Comparison of ENCODE assay signal across 8 cellular contexts in the genomic region with DNA sequence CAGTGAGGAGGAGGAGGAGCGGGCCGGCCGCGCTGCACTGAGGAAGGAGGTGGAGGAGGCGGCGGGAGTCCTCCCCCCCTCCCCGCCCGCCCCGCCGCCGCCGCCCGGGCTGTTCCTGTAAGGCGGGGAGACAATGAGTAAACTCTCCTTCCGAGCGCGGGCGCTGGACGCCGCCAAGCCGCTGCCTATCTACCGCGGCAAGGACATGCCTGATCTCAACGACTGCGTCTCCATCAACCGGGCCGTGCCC. TPM values are rescaled to one million over a fixed set of nuclear protein-coding genes. Genes with fewer than 3 reads are reported as not detected.
DNase-seq lines count a peak whose midpoint lies in the region; ATAC-seq and TF ChIP-seq lines count a peak whose summit lies in the region.

No MANE protein-coding gene starts in this region.

- ATAC-seq in GM21528 (IDR thresholded peaks at IDR 0.05; ENCODE audit: low FRiP score, unreplicated experiment) (peak; percentile 49), IMR-90 (ENCODE audit: low read depth) (peak; percentile 63)

- H4K8ac ChIP-seq in IMR-90 (ENCODE audit: low read depth in 2 of 2, low read length in 2 of 2), result peak overlapping the region; percentile 76 to 100

- TF ChIP-seq POLR2A in IMR-90 (IDR thresholded peaks at IDR 0.05; ENCODE audit: low read depth, low read length), result peak; percentile 76; the same call in 1 of the 2 replicates

- CTCF ChIA-PET in CD8-positive, alpha-beta memory T cell (lab: Charles Lee), result interaction anchor here (0.8 to 2.6 kb wide), 3 partner anchors 12 to 624 kb away, joined by 3 to 10 read pairs (median 3); a partner anchor contains a TSS
- CTCF ChIA-PET in IMR-90 (lab: Yijun Ruan, JAX), result interaction anchor here (0.5 kb wide), 1 partner anchor 12 kb away, joined by 3 read pairs; no protein-coding TSS in a partner anchor

- H4K20me1 ChIP-seq in IMR-90 (ENCODE audit: insufficient read depth, low read length), result peaks cover 36% of the 10 kb centered on the region

- dilution Hi-C loops in IMR-90 (cut with HindIII; ENCODE audit: low sequenced_read_pairs, unreplicated experiment), result no loop called here

- H3K27me3 Mint-ChIP-seq in CD8-positive, alpha-beta memory T cell, result peaks cover 8 to 14% of the 10 kb centered on the region in 2 donors

- TF ChIP-seq RAD21 in IMR-90 (IDR thresholded peaks at IDR 0.05; ENCODE audit: low read length), result no peak

- H2BK5ac ChIP-seq in IMR-90 (ENCODE audit: low read depth, low read length, poor library complexity, severe bottlenecking), result peak overlapping the region; percentile 100

- in situ Hi-C loops in IMR-90 (cut with MboI; ENCODE audit: low sequenced_read_pairs), result loop anchor here (25.0 kb wide), 2 partner anchors 317 to 667 kb away; no protein-coding TSS in a partner anchor

- peak overlapping the region; percentile 89 for H2BK20ac ChIP-seq in IMR-90 (ENCODE audit: low read depth, low read length)

- H3K14ac ChIP-seq in IMR-90 (replicated peaks; ENCODE audit: low read depth, low read length), result peak overlapping the region; percentile 100

- H2BK15ac ChIP-seq in IMR-90 (ENCODE audit: low read depth, low read length), result peak overlapping the region; percentile 71; the same call in 1 of the 3 replicates

- no peaks in the 10 kb centered on the region for H3K9me3 ChIP-seq in CD8-positive, alpha-beta memory T cell (ENCODE audit: low read length)
- no peaks in the 10 kb centered on the region for H3K9me3 ChIP-seq in IMR-90 (ENCODE audit: control insufficient read depth, insufficient read depth, low read length)
- H3K9me3 ChIP-seq in mucosa of rectum (ENCODE audit: control insufficient read depth in 2 of 2, low read length in 2 of 2), result no peaks in the 10 kb centered on the region

- H3K18ac ChIP-seq in IMR-90 (ENCODE audit: low read depth, low read length), result peak overlapping the region; percentile 99

- H3K56ac ChIP-seq in IMR-90 (ENCODE audit: extremely low read depth, insufficient read depth, low read length), result peak overlapping the region; percentile 98

- peak overlapping the region; percentile 100 for H2AFZ ChIP-seq in IMR-90 (replicated peaks; ENCODE audit: low read length, poor library complexity)

- H3K9me3 Mint-ChIP-seq in CD8-positive, alpha-beta memory T cell, result no peaks in the 10 kb centered on the region

- intact Hi-C loops in IMR-90 (cut with micrococcal nuclease), result loop anchor here (5.0 to 10.0 kb wide), 5 partner anchors 137 to 920 kb away; a partner anchor contains a TSS

- no CpG with 5 or more reads among the region's 27 CpGs for WGBS in IMR-90 (ENCODE audit: extremely low coverage in 2 of 2, insufficient read length in 1 of 2), 2 experiments

- peak overlapping the region; percentile 89 for H2AK5ac ChIP-seq in IMR-90 (ENCODE audit: low read depth, low read length)

- peak overlapping the region; percentile 87 to 99 (median 94) for H3K4me3 Mint-ChIP-seq in CD8-positive, alpha-beta memory T cell

- H2AK9ac ChIP-seq in IMR-90 (replicated peaks; ENCODE audit: low read depth, low read length, poor library complexity), result peak overlapping the region; percentile 99

- peaks cover 0 to 14% of the 10 kb centered on the region in 2 experiments; a peak in 2 of 4 replicates for H3K79me1 ChIP-seq in IMR-90 (ENCODE audit: low read depth in 1 of 2, low read length in 2 of 2)

- no peak for DNase-seq in CD8-positive, alpha-beta memory T cell
- DNase-seq in IMR-90 (no peak), choroid plexus epithelial cell (ENCODE audit: low read depth) (no peak), NCI-H82 treated with DMSO at 0.1 percent for 48 hours (lab: John Stamatoyannopoulos, UW; ENCODE audit: unreplicated experiment) (no peak), NCI-H1436 (lab: John Stamatoyannopoulos, UW) (no peak), GM20000 (ENCODE audit: low spot score) (no peak)

- POLR2A ChIA-PET in CD8-positive, alpha-beta memory T cell (lab: Charles Lee), result interaction anchor here (0.6 to 2.2 kb wide), 12 partner anchors 9 to 624 kb away, joined by 3 to 36 read pairs (median 6); a partner anchor contains a TSS
- POLR2A ChIA-PET in IMR-90 (lab: Charles Lee; ENCODE audit: unreplicated experiment), result no interaction called here

- H3K36me3 ChIP-seq in CD8-positive, alpha-beta memory T cell (ENCODE audit: insufficient read depth, low read length), result no peaks in the 10 kb centered on the region
- H3K36me3 ChIP-seq in IMR-90 (ENCODE audit: control insufficient read depth, insufficient read depth, low read length) (no peaks in the 10 kb centered on the region), mucosa of rectum (ENCODE audit: control insufficient read depth in 2 of 2, insufficient read depth in 2 of 2, low read length in 2 of 2) (no peaks in the 10 kb centered on the region)

- H3K27ac ChIP-seq in CD8-positive, alpha-beta memory T cell (ENCODE audit: low read depth, low read length), result peak overlapping the region; percentile 86
- H3K27ac ChIP-seq in IMR-90 (ENCODE audit: insufficient read depth, low read length) (peak overlapping the region; percentile 98), mucosa of rectum (ENCODE audit: low read depth in 2 of 2, low read length in 2 of 2) (peak overlapping the region; percentile 98 to 100)

- no peak for TF ChIP-seq CTCF in IMR-90 (conservative IDR thresholded peaks at IDR 0.05; ENCODE audit: low read depth, low read length)
- no peak for TF ChIP-seq CTCF in choroid plexus epithelial cell (conservative IDR thresholded peaks at IDR 0.05; ENCODE audit: low read depth, low read length)
- no peak for TF ChIP-seq CTCF in GM20000 (IDR thresholded peaks at IDR 0.05; ENCODE audit: extremely low read depth, missing control alignments)

- H3K4me2 ChIP-seq in IMR-90 (ENCODE audit: low read depth, low read length), result peak overlapping the region; percentile 33; the same call in 1 of the 2 replicates

- H4K5ac ChIP-seq in IMR-90 (ENCODE audit: low read depth, low read length), result peak overlapping the region; percentile 99

- H4K91ac ChIP-seq in IMR-90 (ENCODE audit: insufficient read depth, low read depth, low read length), result peak overlapping the region; percentile 98

- no peaks in the 10 kb centered on the region for H3K9me1 ChIP-seq in IMR-90 (ENCODE audit: insufficient read depth, low read length)

- H3K4me1 Mint-ChIP-seq in CD8-positive, alpha-beta memory T cell, result peaks cover 35 to 48% (median 47%) of the 10 kb centered on the region in 3 donors

- H2BK120ac ChIP-seq in IMR-90 (ENCODE audit: low read depth, low read length), result peak overlapping the region; percentile 99

- H3K27ac Mint-ChIP-seq in CD8-positive, alpha-beta memory T cell, result peak overlapping the region; percentile 88 to 99 (median 96)

- H3K27me3 ChIP-seq in CD8-positive, alpha-beta memory T cell (ENCODE audit: insufficient read depth, low read length, poor library complexity, severe bottlenecking), result no peaks in the 10 kb centered on the region
- H3K27me3 ChIP-seq in IMR-90 (ENCODE audit: control insufficient read depth, insufficient read depth, low read length) (peaks cover 13% of the 10 kb centered on the region; the same call in 1 of the 2 replicates), mucosa of rectum (ENCODE audit: control insufficient read depth in 2 of 2, insufficient read depth in 2 of 2, low read length in 2 of 2) (peaks cover 0 to 3% of the 10 kb centered on the region in 2 donors)

- peak overlapping the region; percentile 85 for H3K4me3 ChIP-seq in CD8-positive, alpha-beta memory T cell (ENCODE audit: low read length)
- peak overlapping the region; percentile 86 for H3K4me3 ChIP-seq in IMR-90 (ENCODE audit: insufficient read depth, low read depth, low read length)
- H3K4me3 ChIP-seq in choroid plexus epithelial cell (ENCODE audit: low read depth, low read length), result peak overlapping the region; percentile 92
- H3K4me3 ChIP-seq in mucosa of rectum (ENCODE audit: low read length in 2 of 2), result peak overlapping the region; percentile 93 to 97

- peaks cover 0 to 19% (median 2%) of the 10 kb centered on the region in 3 donors for H3K36me3 Mint-ChIP-seq in CD8-positive, alpha-beta memory T cell

- no TSS peak for BruUV-seq in IMR-90 (replicated peaks; lab: Mats Ljungman, UMichigan)

- peak overlapping the region; percentile 100 for H3K4ac ChIP-seq in IMR-90 (ENCODE audit: low read depth, low read length)

- peak overlapping the region; percentile 100 for H3K23ac ChIP-seq in IMR-90 (ENCODE audit: low read depth, low read length)

- H3K9ac ChIP-seq in IMR-90 (ENCODE audit: low read depth, low read length) (peak overlapping the region; percentile 97), mucosa of rectum (ENCODE audit: low read depth in 1 of 2, low read length in 2 of 2) (peak overlapping the region; percentile 90 to 92)

- H3K4me1 ChIP-seq in CD8-positive, alpha-beta memory T cell (ENCODE audit: insufficient read depth, low read length), result peaks cover 44% of the 10 kb centered on the region
- no peaks in the 10 kb centered on the region for H3K4me1 ChIP-seq in IMR-90 (ENCODE audit: control insufficient read depth, insufficient read depth, low read length)
- H3K4me1 ChIP-seq in mucosa of rectum (ENCODE audit: control insufficient read depth in 2 of 2, insufficient read depth in 2 of 2, low read length in 2 of 2), result peaks cover 9 to 11% of the 10 kb centered on the region in 2 donors

TF ChIP-seq in IMR-90, 13 proteins besides CTCF, POLR2A, EP300 and RAD21:
- TF ChIP-seq BHLHE40 (IDR thresholded peaks at IDR 0.05; ENCODE audit: low read depth, low read length) (no peak), CHD1 (IDR thresholded peaks at IDR 0.05; ENCODE audit: low read depth, low read length) (no peak), RCOR1 (IDR thresholded peaks at IDR 0.05; ENCODE audit: insufficient replicate concordance, low read length) (no peak), MAFK (IDR thresholded peaks at IDR 0.05; ENCODE audit: low read depth, low read length) (no peak), MXI1 (IDR thresholded peaks at IDR 0.05; ENCODE audit: borderline replicate concordance, low read depth, low read length) (no peak), MAZ (IDR thresholded peaks at IDR 0.05; ENCODE audit: borderline replicate concordance, low read depth, low read length) (no peak)
- TF ChIP-seq, protein P1, sequence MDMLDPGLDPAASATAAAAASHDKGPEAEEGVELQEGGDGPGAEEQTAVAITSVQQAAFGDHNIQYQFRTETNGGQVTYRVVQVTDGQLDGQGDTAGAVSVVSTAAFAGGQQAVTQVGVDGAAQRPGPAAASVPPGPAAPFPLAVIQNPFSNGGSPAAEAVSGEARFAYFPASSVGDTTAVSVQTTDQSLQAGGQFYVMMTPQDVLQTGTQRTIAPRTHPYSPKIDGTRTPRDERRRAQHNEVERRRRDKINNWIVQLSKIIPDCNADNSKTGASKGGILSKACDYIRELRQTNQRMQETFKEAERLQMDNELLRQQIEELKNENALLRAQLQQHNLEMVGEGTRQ (IDR thresholded peaks at IDR 0.05; ENCODE audit: low read depth, low read length), result no peak
TF ChIP-seq in IMR-90: peak in this region for 0.

RNA-seq across cellular contexts. Expression of a gene that starts 0.3 kb away (rescaled TPM):
- total RNA-seq in CD8-positive, alpha-beta memory T cell, result 10 to 100 TPM; 29.6 to 29.7 TPM
- 2.2 TPM for polyA plus RNA-seq in CD8-positive, alpha-beta memory T cell
- total RNA-seq in IMR-90 (2012; rRNA removed), result 22.6 and 26.1 TPM in 2 replicates
- 10.6 and 11.4 TPM in 2 replicates for polyA plus RNA-seq in IMR-90 (2012; rRNA removed)
- polyA plus RNA-seq in IMR-90 (2012; cell fraction: cytosol; rRNA removed), result 1.1 and 2.7 TPM in 2 replicates
- polyA plus RNA-seq in IMR-90 (2012; cell fraction: nucleus; rRNA removed; ENCODE audit: low replicate concordance), result 2.8 and 14.8 TPM in 2 replicates
